8 cellular contexts compared by ENCODE assay signal in the genomic region with DNA sequence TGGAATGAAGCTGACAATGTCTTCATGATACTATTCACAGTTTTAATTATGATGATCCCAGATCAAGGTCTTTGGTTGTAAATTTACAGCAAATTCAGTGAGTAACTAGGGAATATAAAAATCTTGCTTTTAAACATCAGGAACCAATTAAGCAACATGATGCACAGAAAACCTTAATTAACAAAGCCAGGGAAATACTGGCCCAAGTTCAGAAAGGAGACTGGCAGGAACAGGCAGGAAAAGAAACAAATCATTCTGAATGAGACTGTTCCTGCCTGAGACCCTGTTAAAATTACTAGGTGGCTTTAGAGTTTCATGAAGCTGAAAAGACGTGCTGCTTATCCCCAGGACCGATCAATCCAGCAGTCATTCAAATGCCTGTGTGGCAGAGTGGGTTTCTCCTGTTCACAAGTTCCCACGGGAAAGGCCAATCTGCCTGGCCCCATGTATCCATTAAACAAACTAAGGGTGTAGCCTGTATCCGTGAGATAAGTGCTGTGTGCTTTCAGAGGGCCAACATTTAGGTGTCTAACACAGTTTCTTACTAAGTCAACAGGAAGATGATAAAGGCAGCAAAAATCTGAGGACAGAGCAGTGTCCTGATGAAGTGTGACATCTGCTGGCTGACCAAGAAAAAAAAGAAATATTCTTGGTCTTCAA. TPM values are rescaled to one million over a fixed set of nuclear protein-coding genes. Genes with fewer than 3 reads are reported as not detected.
DNase-seq lines count a peak whose midpoint lies in the region; ATAC-seq, FAIRE-seq and TF ChIP-seq lines count a peak whose summit lies in the region.
"Had no signal": no experiment of that assay in that cellular context is flagged by ENCODE, and none has a peak within 500 bp of the region (broad histone marks: within the 10 kb centered on the region; RNA-seq: fewer than 3 reads in every experiment).

No MANE protein-coding gene starts in this region.

- no peak for TF ChIP-seq RAD21 in HepG2 (CRISPR knock-in tag; IDR thresholded peaks at IDR 0.05)

- TF ChIP-seq EP300 in HepG2 (IDR thresholded peaks at IDR 0.05; ENCODE audit: low read depth in 2 of 2, low read length in 2 of 2) (no peak), HepG2 (CRISPR knock-in tag; IDR thresholded peaks at IDR 0.05; ENCODE audit: borderline replicate concordance) (no peak), sigmoid colon (IDR thresholded peaks at IDR 0.05) (no peak)

- H3K36me3 ChIP-seq in HepG2 (replicated peaks in 1 of 2; ENCODE audit: control insufficient read depth in 1 of 2, insufficient read depth in 2 of 2, low read length in 2 of 2) (peaks cover 8 to 34% of the 10 kb centered on the region in 2 experiments), sigmoid colon (peaks cover 0 to 16% (median 2%) of the 10 kb centered on the region in 4 donors)

- WGBS in HepG2 (ENCODE audit: low lambda C conversion rate): 72% methylated on average over 4 of the region's 4 CpGs
- 49 to 72% methylated on average over 4 of the region's 4 CpGs for WGBS in sigmoid colon, 2 donors

- no peak for FAIRE-seq in HepG2 (lab: Jason Lieb, UNC)

- DNase-seq in GM04503 (ENCODE audit: low read depth) (peak; percentile 55), NB4 (ENCODE audit: low read depth) (peak; percentile 46), HepG2 (ENCODE audit: low spot score) (peak; percentile 62), sigmoid colon (no peak)
- peak; percentile 2 for DNase-seq in central memory CD4-positive, alpha-beta T cell
- DNase-seq: activated B cell treated with CpG ODN at 0.5 μM for 24 hours had no signal

- in situ Hi-C loops in HepG2 (cut with HindIII; ENCODE audit: extremely low pct_ligation_motif_present, low pct_unique_long_range_greater_than_20kb): no loop called here

- CTCF ChIA-PET in HepG2 (lab: Yijun Ruan, JAX; ENCODE audit: low intra/inter-chr PET ratio, low total read pairs): no interaction called here

- peak; percentile 84 for ATAC-seq in HepG2
- no peak for ATAC-seq in HG02588 (IDR thresholded peaks at IDR 0.05; ENCODE audit: unreplicated experiment)
- ATAC-seq in HG02884 (IDR thresholded peaks at IDR 0.05; ENCODE audit: unreplicated experiment): no peak

- H4K20me1 ChIP-seq in HepG2 (ENCODE audit: insufficient read depth, low read length): no peaks in the 10 kb centered on the region

- H3K9ac ChIP-seq in HepG2 (ENCODE audit: insufficient read depth, low read depth, low read length): no peak overlapping the region

- no peaks in the 10 kb centered on the region for H3K9me3 ChIP-seq in HepG2 (ENCODE audit: low read length)
- no peaks in the 10 kb centered on the region for H3K9me3 ChIP-seq in sigmoid colon

- no TSS peak for BruUV-seq in HepG2 (replicated peaks; lab: Mats Ljungman, UMichigan)

- TF ChIP-seq CTCF in NB4 (IDR thresholded peaks at IDR 0.05; ENCODE audit: low read depth, low read length): peak; percentile 1
- peak; percentile 65 for TF ChIP-seq CTCF in HepG2 (CRISPR knock-in tag; IDR thresholded peaks at IDR 0.05)
- TF ChIP-seq CTCF in sigmoid colon (IDR thresholded peaks at IDR 0.05): no peak

- H3K27ac ChIP-seq in HepG2 (ENCODE audit: extremely low read length, insufficient read depth, low read length) (no peak overlapping the region), sigmoid colon (peak overlapping the region in 2 of 4 donors; percentile 21 to 31)

- no peak overlapping the region for H3K4me3 ChIP-seq in NB4 (ENCODE audit: low read depth, low read length)
- H3K4me3 ChIP-seq in HepG2 (replicated peaks in 1 of 3; ENCODE audit: insufficient read depth in 1 of 3, low read depth in 2 of 3, low read length in 3 of 3): no peak overlapping the region
- H3K4me3 ChIP-seq in sigmoid colon: no peak overlapping the region

- no peak overlapping the region for H3K4me2 ChIP-seq in HepG2 (ENCODE audit: low read depth, low read length)

- no peaks in the 10 kb centered on the region for H3K27me3 ChIP-seq in HepG2 (ENCODE audit: control insufficient read depth in 1 of 2, insufficient read depth in 2 of 2, low read length in 2 of 2)
- H3K27me3 ChIP-seq in sigmoid colon: no peaks in the 10 kb centered on the region

- POLR2A ChIA-PET in HepG2 (lab: Yijun Ruan, JAX): no interaction called here

- no peaks in the 10 kb centered on the region for H3K79me2 ChIP-seq in HepG2 (ENCODE audit: insufficient read depth, low read length)

- intact Hi-C loops in HepG2 (cut with micrococcal nuclease; ENCODE audit: unreplicated experiment) (loop anchor here (1.0 to 5.0 kb wide), 2 partner anchors 86 to 565 kb away; no protein-coding TSS in a partner anchor), sigmoid colon (cut with DNase I) (no loop called here)

- TF ChIP-seq POLR2A in NB4 (IDR thresholded peaks at IDR 0.05; ENCODE audit: extremely low read depth, insufficient read length): no peak
- TF ChIP-seq POLR2A in HepG2 (IDR thresholded peaks at IDR 0.05; ENCODE audit: insufficient read depth in 1 of 2, low read depth in 2 of 2, low read length in 2 of 2): no peak
- no peak for TF ChIP-seq POLR2A in sigmoid colon (IDR thresholded peaks at IDR 0.05)

- H2AFZ ChIP-seq in HepG2 (ENCODE audit: low read length): no peak overlapping the region

- H3K4me1 ChIP-seq in HepG2 (ENCODE audit: insufficient read depth, low read length) (0 out of 2 replicates have a peak, but pooled peaks cover 5% of the 10 kb centered on the region), sigmoid colon (peaks cover 0 to 9% (median 0%) of the 10 kb centered on the region in 4 donors)

TF ChIP-seq in HepG2, 621 proteins besides CTCF, POLR2A, EP300 and RAD21 (continues in another document):
- no peak for TF ChIP-seq ARHGAP35 (CRISPR knock-in tag; IDR thresholded peaks at IDR 0.05; ENCODE audit: borderline replicate concordance)
- 0 out of 2 replicates have a peak, but pooled peaks have one; percentile 49 for TF ChIP-seq ZNF335 (CRISPR knock-in tag; IDR thresholded peaks at IDR 0.05)
- no peak for TF ChIP-seq SSRP1 (CRISPR knock-in tag; IDR thresholded peaks at IDR 0.05)
- TF ChIP-seq ZNF766 (CRISPR knock-in tag; IDR thresholded peaks at IDR 0.05; ENCODE audit: borderline replicate concordance): no peak

RNA-seq across cellular contexts. Expression of gene PUS7, which starts 34.4 kb away (rescaled TPM):
- total RNA-seq in HepG2 (2016; rRNA removed; fragmentation: Illumina TruSeq; extraction: Trizol) (41.2 and 47.2 TPM in 2 replicates), sigmoid colon (1 to 10 TPM; 5.8 to 9.1 (median 6.7) TPM)
- total RNA-seq in HepG2 (2016; cell fraction: cytosol; rRNA removed; fragmentation: Illumina TruSeq; extraction: Trizol; ENCODE audit: low read depth): 22.6 and 23.7 TPM in 2 replicates
- 42.7 and 45.2 TPM in 2 replicates for total RNA-seq in HepG2 (2016; cell fraction: insoluble cytoplasmic fraction; rRNA removed; fragmentation: Illumina TruSeq; extraction: Trizol)
- 18.0 and 20.3 TPM in 2 replicates for total RNA-seq in HepG2 (2016; cell fraction: membrane; rRNA removed; fragmentation: Illumina TruSeq; extraction: Trizol)
- 28.4 and 39.1 TPM in 2 replicates for total RNA-seq in HepG2 (2016; cell fraction: nucleus; rRNA removed; fragmentation: Illumina TruSeq; extraction: Trizol)
- polyA plus RNA-seq in HepG2 (2011; rRNA removed) (14.4 and 16.6 TPM in 2 replicates), sigmoid colon (1 to 10 TPM; 1.6 to 6.2 (median 1.8) TPM)
- polyA plus RNA-seq in HepG2 (2011; cell fraction: cytosol; rRNA removed): 6.6 and 8.9 TPM in 2 replicates
- polyA plus RNA-seq in HepG2 (2011; cell fraction: nucleus; rRNA removed): 10.5 and 23.3 TPM in 2 replicates
- 16.4 and 16.5 TPM in 2 replicates for polyA plus RNA-seq in HepG2 (2012)
- polyA plus RNA-seq in HepG2 (2016; cell fraction: cytosol; fragmentation: Illumina TruSeq; extraction: Trizol; ENCODE audit: low read depth): 1.8 and 1.9 TPM in 2 replicates
- polyA plus RNA-seq in HepG2 (2016; cell fraction: insoluble cytoplasmic fraction; fragmentation: Illumina TruSeq; extraction: Trizol; ENCODE audit: low read depth): 34.6 and 37.3 TPM in 2 replicates
- polyA plus RNA-seq in HepG2 (2016; cell fraction: membrane; fragmentation: Illumina TruSeq; extraction: Trizol; ENCODE audit: low read depth): 5.0 and 5.1 TPM in 2 replicates
- polyA plus RNA-seq in HepG2 (2016; cell fraction: nucleus; fragmentation: Illumina TruSeq; extraction: Trizol; ENCODE audit: insufficient read depth, low read depth): 42.8 and 48.3 TPM in 2 replicates
- 4.0 and 7.8 TPM in 2 replicates for polyA minus RNA-seq in HepG2 (2011; rRNA and poly(A)+ RNA removed; ENCODE audit: low replicate concordance)
- polyA minus RNA-seq in HepG2 (2011; cell fraction: cytosol; rRNA and poly(A)+ RNA removed): 9.5 and 11.1 TPM in 2 replicates
- 26.7 and 41.0 TPM in 2 replicates for polyA minus RNA-seq in HepG2 (2011; cell fraction: nucleus; rRNA and poly(A)+ RNA removed)

RNA-seq across cellular contexts. Expression of gene RINT1, which starts 44.3 kb away (rescaled TPM):
- 19.3 and 31.4 TPM in 2 replicates for total RNA-seq in HepG2 (2016; rRNA removed; fragmentation: Illumina TruSeq; extraction: Trizol)
- 8.9 and 10.3 TPM in 2 replicates for total RNA-seq in HepG2 (2016; cell fraction: cytosol; rRNA removed; fragmentation: Illumina TruSeq; extraction: Trizol; ENCODE audit: low read depth)
- total RNA-seq in HepG2 (2016; cell fraction: insoluble cytoplasmic fraction; rRNA removed; fragmentation: Illumina TruSeq; extraction: Trizol): 19.6 and 29.5 TPM in 2 replicates
- total RNA-seq in HepG2 (2016; cell fraction: membrane; rRNA removed; fragmentation: Illumina TruSeq; extraction: Trizol): 7.6 and 9.3 TPM in 2 replicates
- 17.4 and 19.1 TPM in 2 replicates for total RNA-seq in HepG2 (2016; cell fraction: nucleus; rRNA removed; fragmentation: Illumina TruSeq; extraction: Trizol)
- 10.0 and 14.7 TPM in 2 replicates for polyA plus RNA-seq in HepG2 (2011; rRNA removed)
- polyA plus RNA-seq in HepG2 (2011; cell fraction: cytosol; rRNA removed): 4.2 and 5.0 TPM in 2 replicates
- polyA plus RNA-seq in HepG2 (2011; cell fraction: nucleus; rRNA removed): 9.9 and 10.9 TPM in 2 replicates
- 8.1 and 11.7 TPM in 2 replicates for polyA plus RNA-seq in HepG2 (2012)
- polyA plus RNA-seq in HepG2 (2016; cell fraction: cytosol; fragmentation: Illumina TruSeq; extraction: Trizol; ENCODE audit: low read depth): 1.5 and 1.6 TPM in 2 replicates
- 23.0 and 24.7 TPM in 2 replicates for polyA plus RNA-seq in HepG2 (2016; cell fraction: insoluble cytoplasmic fraction; fragmentation: Illumina TruSeq; extraction: Trizol; ENCODE audit: low read depth)
- 2.3 and 3.0 TPM in 2 replicates for polyA plus RNA-seq in HepG2 (2016; cell fraction: membrane; fragmentation: Illumina TruSeq; extraction: Trizol; ENCODE audit: low read depth)
- 29.6 and 32.0 TPM in 2 replicates for polyA plus RNA-seq in HepG2 (2016; cell fraction: nucleus; fragmentation: Illumina TruSeq; extraction: Trizol; ENCODE audit: insufficient read depth, low read depth)
- polyA minus RNA-seq in HepG2 (2011; rRNA and poly(A)+ RNA removed; ENCODE audit: low replicate concordance): 12.5 and 16.3 TPM in 2 replicates
- polyA minus RNA-seq in HepG2 (2011; cell fraction: cytosol; rRNA and poly(A)+ RNA removed): 11.4 and 14.4 TPM in 2 replicates
- polyA minus RNA-seq in HepG2 (2011; cell fraction: nucleus; rRNA and poly(A)+ RNA removed): 20.8 and 22.5 TPM in 2 replicates
- total RNA-seq in sigmoid colon: 10 to 100 TPM; 15.5 to 22.2 (median 16.6) TPM
- polyA plus RNA-seq in sigmoid colon: 10 to 100 TPM in 1 of 3 donors, 1 to 10 TPM in 2; 7.9 to 10.8 (median 9.7) TPM

Comparison
In these comparisons a context has a peak if more than half of its experiments do, and no peak if none do; other contexts are left out.
1. CTCF ChIP-seq: peak in NB4 (single experiment) and HepG2 (single experiment); none in sigmoid colon (0 of 4).